ENCODE assay signal across 11 cellular contexts in the genomic region with DNA sequence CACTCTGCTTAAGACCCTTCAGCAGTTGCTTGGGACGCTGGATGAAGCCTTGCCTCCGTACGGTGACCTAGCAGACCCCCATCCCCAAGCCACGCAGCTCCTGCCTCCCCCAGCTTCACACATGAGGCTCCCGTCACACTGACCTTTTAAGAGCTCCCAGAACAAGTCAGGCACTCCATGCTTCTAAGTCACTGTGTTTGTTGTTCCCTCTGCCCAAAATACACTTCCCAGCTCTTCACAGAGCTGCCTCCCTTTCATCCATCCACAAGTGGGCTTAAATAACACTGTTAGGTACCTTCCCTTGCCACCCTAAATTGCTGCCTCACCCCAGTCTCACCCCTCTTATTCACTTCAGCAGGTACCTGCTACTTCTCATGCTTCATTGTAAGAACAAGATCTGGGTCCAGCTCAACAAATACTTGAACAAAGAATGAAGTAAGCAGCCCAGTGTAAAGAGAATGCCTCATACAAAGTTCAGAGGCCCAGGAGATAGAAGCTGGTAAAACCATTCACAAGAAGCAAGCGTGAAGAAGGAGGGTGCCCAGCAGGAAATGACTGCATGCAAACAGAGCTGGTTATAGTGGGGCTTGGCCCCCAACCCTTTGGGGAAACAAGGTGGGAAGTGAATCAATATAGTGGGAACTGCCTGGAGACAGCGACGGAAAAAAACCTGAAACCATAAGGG. TPM values are rescaled to one million over a fixed set of nuclear protein-coding genes. Genes with fewer than 3 reads are reported as not detected.
DNase-seq lines count a peak whose midpoint lies in the region; ATAC-seq and TF ChIP-seq lines count a peak whose summit lies in the region.
"Had no signal": no experiment of that assay in that cellular context is flagged by ENCODE, and none has a peak within 500 bp of the region (broad histone marks: within the 10 kb centered on the region; RNA-seq: fewer than 3 reads in every experiment).

No MANE protein-coding gene starts in this region.

- intact Hi-C loops in Right ventricle myocardium inferior (cut with DNase I) = loop anchor here (10.0 kb wide), 2 partner anchors 386 to 826 kb away; no protein-coding TSS in a partner anchor
- intact Hi-C loops in cardiac septum (cut with DNase I) = no loop called here

- ATAC-seq in Right ventricle myocardium inferior (peak; percentile 21), left lobe of liver (no peak)
- ATAC-seq: Panc1 had no signal

- H3K27ac ChIP-seq in WERI-Rb-1 (peak overlapping the region; percentile 85), thymus (ENCODE audit: low read depth) (peak overlapping the region; percentile 74)

- H3K9me3 ChIP-seq in WERI-Rb-1 (ENCODE audit: severe bottlenecking) (no peaks in the 10 kb centered on the region), thymus (ENCODE audit: control insufficient read depth) (no peaks in the 10 kb centered on the region)

- H3K4me1 ChIP-seq in thymus (ENCODE audit: control insufficient read depth, insufficient read depth, low read length) = peaks cover 44% of the 10 kb centered on the region

- H3K27me3 ChIP-seq in WERI-Rb-1 (ENCODE audit: insufficient read depth, low read depth, severe bottlenecking) (no peaks in the 10 kb centered on the region), thymus (ENCODE audit: control insufficient read depth, insufficient read depth) (no peaks in the 10 kb centered on the region)

- H3K4me3 ChIP-seq in WERI-Rb-1 (ENCODE audit: low read depth, low read length) (no peak overlapping the region), thymus (ENCODE audit: low read length) (no peak overlapping the region)

- 94% methylated on average over 8 of the region's 8 CpGs for WGBS in thymus

- H3K36me3 ChIP-seq in WERI-Rb-1 (peaks cover 44% of the 10 kb centered on the region), thymus (ENCODE audit: control insufficient read depth, insufficient read depth) (no peaks in the 10 kb centered on the region)

- TF ChIP-seq CTCF in WERI-Rb-1 (IDR thresholded peaks at IDR 0.05; ENCODE audit: low read depth, low read length) = no peak

- DNase-seq in Right ventricle myocardium inferior (ENCODE audit: missing footprints) (no peak), cardiac septum (ENCODE audit: low spot score) (no peak), WERI-Rb-1 (no peak), left lobe of liver (ENCODE audit: low spot score) (peak; percentile 35)
- DNase-seq in stimulated activated naive CD4-positive, alpha-beta T cell treated with Interleukin-2 at 50 U/mL for 16 hours (lab: John Stamatoyannopoulos, UW) = no peak
- no peak for DNase-seq in stimulated activated CD4-positive, alpha-beta T cell treated with anti-CD3 and anti-CD28 coated beads, Interleukin-4, amount 100 ng/mL, for 4 hours
- no peak for DNase-seq in stimulated activated CD4-positive, alpha-beta T cell treated with anti-CD3 and anti-CD28 coated beads, Interleukin-2, amount 100 ng/mL, for 48 hours
- DNase-seq: DND-41; effector CD8-positive, alpha-beta T cell had no signal

RNA-seq across cellular contexts. Expression of a gene that starts 5.8 kb away (rescaled TPM):
- total RNA-seq in Right ventricle myocardium inferior = 22.6 TPM
- 33.4 TPM for total RNA-seq in cardiac septum
- 20.5 TPM for total RNA-seq in left lobe of liver
- 69.4 TPM for polyA plus RNA-seq in thymus

RNA-seq across cellular contexts. Expression of a gene that starts 48.6 kb away (rescaled TPM):
- total RNA-seq in Right ventricle myocardium inferior (20.3 TPM), cardiac septum (27.0 TPM), left lobe of liver (49.1 TPM)
- 46.4 TPM for polyA plus RNA-seq in thymus
